ENCODE assay signal across 14 cellular contexts in genomic region chr13:110258876-110259631, GRCh38. TPM values are rescaled to one million over a fixed set of nuclear protein-coding genes. Genes with fewer than 3 reads are reported as not detected.
A peak's percentile ranks its signal among the peaks of the same experiment; 100 is the strongest.
DNase-seq lines count a peak whose midpoint lies in the region; ATAC-seq, FAIRE-seq and TF ChIP-seq lines count a peak whose summit lies in the region.
"Had no signal": no experiment of that assay in that cellular context is flagged by ENCODE, and none has a peak within 500 bp of the region (broad histone marks: within the 10 kb centered on the region; RNA-seq: fewer than 3 reads in every experiment).

No MANE protein-coding gene starts in this region.

- BruUV-seq in endothelial cell of umbilical vein (replicated peaks; lab: Mats Ljungman, UMichigan): no TSS peak

- CTCF ChIA-PET in A549 (lab: Yijun Ruan, JAX): interaction anchor here (1.6 to 2.3 kb wide), 2 partner anchors 8 to 196 kb away, joined by 3 to 4 read pairs; no protein-coding TSS in a partner anchor
- CTCF ChIA-PET in endothelial cell of umbilical vein (lab: Charles Lee): interaction anchor here (0.6 to 3.2 kb wide), 15 partner anchors 8 to 185 kb away, joined by 3 to 30 read pairs (median 3); partner anchors contain the start of genes COL4A1 and COL4A2
- CTCF ChIA-PET in activated CD4-positive, alpha-beta memory T cell treated with anti-CD3 and anti-CD28 coated beads for 36 hours (lab: Charles Lee): no interaction called here

- H3K27me3 Mint-ChIP-seq in osteocyte (ENCODE audit: unreplicated experiment): no peaks in the 10 kb centered on the region
- peaks cover 27% of the 10 kb centered on the region for H3K27me3 Mint-ChIP-seq in activated CD4-positive, alpha-beta memory T cell treated with anti-CD3 and anti-CD28 coated beads for 36 hours

- H3K9ac ChIP-seq in endothelial cell of umbilical vein (replicated peaks; ENCODE audit: extremely low read depth, insufficient read depth, low read length): peak overlapping the region; percentile 42

- 92% methylated on average over 12 of the region's 12 CpGs for WGBS in A549 (ENCODE audit: missing lambda C conversion rate)

- H3K27ac Mint-ChIP-seq in osteocyte (ENCODE audit: unreplicated experiment): peak overlapping the region; percentile 80
- H3K27ac Mint-ChIP-seq in activated CD4-positive, alpha-beta memory T cell treated with anti-CD3 and anti-CD28 coated beads for 36 hours: no peak overlapping the region

- no peaks in the 10 kb centered on the region for H3K9me1 ChIP-seq in endothelial cell of umbilical vein (replicated peaks; ENCODE audit: control insufficient read depth, extremely low read depth, insufficient read depth, low read length)

- H3K4me2 ChIP-seq in A549: no peak overlapping the region
- H3K4me2 ChIP-seq in endothelial cell of umbilical vein (ENCODE audit: insufficient read depth, low read length): peak overlapping the region; percentile 88

- H3K27me3 ChIP-seq in endothelial cell of umbilical vein (ENCODE audit: control insufficient read depth in 2 of 2, insufficient read depth in 2 of 2, low read length in 2 of 2): no peaks in the 10 kb centered on the region

- peak overlapping the region; percentile 19 for H3K4me3 Mint-ChIP-seq in osteocyte (ENCODE audit: unreplicated experiment)
- H3K4me3 Mint-ChIP-seq in activated CD4-positive, alpha-beta memory T cell treated with anti-CD3 and anti-CD28 coated beads for 36 hours: no peak overlapping the region
- H3K4me3 Mint-ChIP-seq: nephron had no signal

- H3K9me3 Mint-ChIP-seq in osteocyte (ENCODE audit: unreplicated experiment): no peaks in the 10 kb centered on the region
- H3K9me3 Mint-ChIP-seq in activated CD4-positive, alpha-beta memory T cell treated with anti-CD3 and anti-CD28 coated beads for 36 hours: peaks cover 6% of the 10 kb centered on the region

- H3K4me1 Mint-ChIP-seq in osteocyte (ENCODE audit: unreplicated experiment): peaks cover 81% of the 10 kb centered on the region
- no peaks in the 10 kb centered on the region for H3K4me1 Mint-ChIP-seq in activated CD4-positive, alpha-beta memory T cell treated with anti-CD3 and anti-CD28 coated beads for 36 hours (ENCODE audit: low read depth)

- H3K9me3 ChIP-seq in A549: no peaks in the 10 kb centered on the region
- no peaks in the 10 kb centered on the region for H3K9me3 ChIP-seq in endothelial cell of umbilical vein (replicated peaks; ENCODE audit: control insufficient read depth, insufficient read depth, low read length)

- H2AFZ ChIP-seq in endothelial cell of umbilical vein (ENCODE audit: low read depth, low read length): no peak overlapping the region

- POLR2A ChIA-PET in A549 (lab: Yijun Ruan, JAX): no interaction called here
- POLR2A ChIA-PET in endothelial cell of umbilical vein (lab: Charles Lee): interaction anchor here (1.0 kb wide), 1 partner anchor 40 kb away, joined by 3 read pairs; no protein-coding TSS in a partner anchor
- POLR2A ChIA-PET in activated CD4-positive, alpha-beta memory T cell treated with anti-CD3 and anti-CD28 coated beads for 36 hours (lab: Charles Lee): no interaction called here

- DNase-seq in A549 (ENCODE audit: low read depth in 1 of 2, low spot score in 1 of 2): no peak
- peak; percentile 25 for DNase-seq in RKO (ENCODE audit: low spot score)
- DNase-seq in endothelial cell of umbilical vein (ENCODE audit: low read depth, low spot score): peak; percentile 92
- DNase-seq in osteocyte (ENCODE audit: extremely low spot score, unreplicated experiment): peak; percentile 49
- DNase-seq in activated CD4-positive, alpha-beta memory T cell treated with anti-CD3 and anti-CD28 coated beads for 36 hours: no peak
- DNase-seq: activated CD4-positive, alpha-beta T cell treated with anti-CD3 and anti-CD28 coated beads for 1 hour; amygdala; DMS153; left colon; NCI-H1105 treated with DMSO at 0.1 percent for 48 hours had no signal

- peaks cover 17% of the 10 kb centered on the region for H3K36me3 Mint-ChIP-seq in osteocyte (ENCODE audit: unreplicated experiment)
- H3K36me3 Mint-ChIP-seq in activated CD4-positive, alpha-beta memory T cell treated with anti-CD3 and anti-CD28 coated beads for 36 hours: no peaks in the 10 kb centered on the region

- H3K4me1 ChIP-seq in A549 (peaks cover 21% of the 10 kb centered on the region), endothelial cell of umbilical vein (ENCODE audit: control insufficient read depth, extremely low read depth, insufficient read depth, low read length) (peaks cover 57% of the 10 kb centered on the region)

- no peak for TF ChIP-seq EP300 in A549 (IDR thresholded peaks at IDR 0.05)

- no peak for TF ChIP-seq CTCF in A549 (IDR thresholded peaks at IDR 0.05)
- TF ChIP-seq CTCF in endothelial cell of umbilical vein (IDR thresholded peaks at IDR 0.05; ENCODE audit: extremely low read depth in 1 of 2, insufficient read depth in 1 of 2, low read depth in 1 of 2, low read length in 2 of 2): no peak
- no peak for TF ChIP-seq CTCF in osteocyte (IDR thresholded peaks at IDR 0.05)

- intact Hi-C loops in endothelial cell of umbilical vein (cut with micrococcal nuclease): loop anchor here (1.0 to 2.0 kb wide), 8 partner anchors 9 to 150 kb away; partner anchors contain the start of genes COL4A1 and COL4A2
- intact Hi-C loops in activated CD4-positive, alpha-beta memory T cell treated with anti-CD3 and anti-CD28 coated beads for 36 hours (cut with micrococcal nuclease): no loop called here

- peaks cover 45% of the 10 kb centered on the region for H3K79me2 ChIP-seq in endothelial cell of umbilical vein (ENCODE audit: control insufficient read depth, insufficient read depth, low read length)

- ATAC-seq in A549 (no peak), GM19328 (IDR thresholded peaks at IDR 0.05; ENCODE audit: unreplicated experiment) (no peak), HG02938 (IDR thresholded peaks at IDR 0.05; ENCODE audit: unreplicated experiment) (no peak), HG03565 (IDR thresholded peaks at IDR 0.05; ENCODE audit: unreplicated experiment) (no peak)
- ATAC-seq: left colon had no signal

- peaks cover 2 to 3% of the 10 kb centered on the region in 2 experiments for H3K36me3 ChIP-seq in endothelial cell of umbilical vein (ENCODE audit: control insufficient read depth in 2 of 2, extremely low read depth in 1 of 2, insufficient read depth in 2 of 2, low read length in 2 of 2)

- H3K4me3 ChIP-seq in A549 (no peak overlapping the region), endothelial cell of umbilical vein (replicated peaks in 1 of 3; ENCODE audit: insufficient read depth in 1 of 3, low read depth in 1 of 3, low read length in 3 of 3) (peak overlapping the region in 1 of 3 experiments; percentile 28)

- TF ChIP-seq RAD21 in A549 (conservative IDR thresholded peaks at IDR 0.05 in 1 of 2, IDR thresholded peaks at IDR 0.05 in 1 of 2): no peak

- TF ChIP-seq POLR2A in A549 (IDR thresholded peaks at IDR 0.05; ENCODE audit: low read length) (no peak), endothelial cell of umbilical vein (IDR thresholded peaks at IDR 0.05; ENCODE audit: low read depth, low read length) (peak; percentile 19)

- no peaks in the 10 kb centered on the region for H4K20me1 ChIP-seq in endothelial cell of umbilical vein (replicated peaks; ENCODE audit: control insufficient read depth, extremely low read depth, insufficient read depth, low read length)

- H3K27ac ChIP-seq in A549 (no peak overlapping the region), endothelial cell of umbilical vein (ENCODE audit: insufficient read depth, low read depth, low read length) (peak overlapping the region; percentile 77)

- dilution Hi-C loops in endothelial cell of umbilical vein (cut with MboI; ENCODE audit: extremely low pct_ligation_motif_present, low sequenced_read_pairs): no loop called here

- FAIRE-seq in A549 (lab: Jason Lieb, UNC) (no peak), endothelial cell of umbilical vein (lab: Jason Lieb, UNC) (peak; percentile 96)

TF ChIP-seq in A549, 52 proteins besides CTCF, POLR2A, EP300 and RAD21 (continues in another document):
- no peak for TF ChIP-seq MYC (IDR thresholded peaks at IDR 0.05; ENCODE audit: borderline replicate concordance, low read length)

RNA-seq across cellular contexts. Expression of gene COL4A1, which starts 47.9 kb away (rescaled TPM):
- polyA plus RNA-seq in A549 (2011; rRNA removed) (23.8 and 24.3 TPM in 2 replicates), A549 (2017; fragmentation: RNase III; extraction: RNeasy Plus Mini Kit Qiagen cat#74134 plus additional on column Dnase treatment) (70.9 to 71.4 TPM (median 71.3 TPM) in 3 replicates), endothelial cell of umbilical vein (379 and 384 TPM in 2 replicates)
- 12.5 and 16.6 TPM in 2 replicates for polyA plus RNA-seq in A549 (2012; cell fraction: cytosol; rRNA removed)
- polyA plus RNA-seq in A549 (2012; cell fraction: nucleus; rRNA removed): 47.7 and 57.6 TPM in 2 replicates
- 32.9 and 42.4 TPM in 2 replicates for polyA minus RNA-seq in A549 (2011; rRNA and poly(A)+ RNA removed)
- total RNA-seq in endothelial cell of umbilical vein (1,119 and 1,341 TPM in 2 replicates), osteocyte (3,181 and 3,589 TPM in 2 replicates)
- polyA plus RNA-seq in endothelial cell of umbilical vein (2011; cell fraction: cytosol; rRNA removed): 305 and 353 TPM in 2 replicates
- 509 and 510 TPM in 2 replicates for polyA plus RNA-seq in endothelial cell of umbilical vein (2011; cell fraction: nucleus; rRNA removed)
- polyA plus RNA-seq in endothelial cell of umbilical vein (2012): 493 and 639 TPM in 2 replicates
- 611 and 680 TPM in 2 replicates for polyA minus RNA-seq in endothelial cell of umbilical vein
- 2.3 TPM for polyA minus RNA-seq in endothelial cell of umbilical vein (2011; cell fraction: cytosol; rRNA and poly(A)+ RNA removed)
- polyA minus RNA-seq in endothelial cell of umbilical vein (2011; cell fraction: nucleus; rRNA and poly(A)+ RNA removed): 490 and 493 TPM in 2 replicates
- not detected for total RNA-seq in activated CD4-positive, alpha-beta memory T cell treated with anti-CD3 and anti-CD28 coated beads for 36 hours

RNA-seq across cellular contexts. Expression of gene COL4A2, which starts 48.0 kb away (rescaled TPM):
- 36.2 and 46.9 TPM in 2 replicates for polyA plus RNA-seq in A549 (2011; rRNA removed)
- polyA plus RNA-seq in A549 (2012; cell fraction: cytosol; rRNA removed): 54.3 and 88.3 TPM in 2 replicates
- 415 and 541 TPM in 2 replicates for polyA plus RNA-seq in A549 (2012; cell fraction: nucleus; rRNA removed)
- polyA plus RNA-seq in A549 (2017; fragmentation: RNase III; extraction: RNeasy Plus Mini Kit Qiagen cat#74134 plus additional on column Dnase treatment): 112 to 122 TPM (median 119 TPM) in 3 replicates
- 56.5 and 110 TPM in 2 replicates for polyA minus RNA-seq in A549 (2011; rRNA and poly(A)+ RNA removed)
- 792 and 935 TPM in 2 replicates for total RNA-seq in endothelial cell of umbilical vein
- polyA plus RNA-seq in endothelial cell of umbilical vein: 940 and 1,366 TPM in 2 replicates
- polyA plus RNA-seq in endothelial cell of umbilical vein (2011; cell fraction: cytosol; rRNA removed): 563 and 570 TPM in 2 replicates
- 716 and 1,073 TPM in 2 replicates for polyA plus RNA-seq in endothelial cell of umbilical vein (2011; cell fraction: nucleus; rRNA removed)
- 398 and 736 TPM in 2 replicates for polyA plus RNA-seq in endothelial cell of umbilical vein (2012)
- 769 and 809 TPM in 2 replicates for polyA minus RNA-seq in endothelial cell of umbilical vein
- polyA minus RNA-seq in endothelial cell of umbilical vein (2011; cell fraction: cytosol; rRNA and poly(A)+ RNA removed): 4.8 TPM
- 669 and 809 TPM in 2 replicates for polyA minus RNA-seq in endothelial cell of umbilical vein (2011; cell fraction: nucleus; rRNA and poly(A)+ RNA removed)
- total RNA-seq in osteocyte: 2,001 and 2,067 TPM in 2 replicates
- total RNA-seq in activated CD4-positive, alpha-beta memory T cell treated with anti-CD3 and anti-CD28 coated beads for 36 hours: not detected

Comparison
In these comparisons a context has a peak if more than half of its experiments do, and no peak if none do; other contexts are left out.
1. DNase-seq: peak in RKO (single experiment), endothelial cell of umbilical vein (single experiment) and osteocyte (single experiment); none in A549 (0 of 2) and activated CD4-positive, alpha-beta memory T cell treated with anti-CD3 and anti-CD28 coated beads for 36 hours (single experiment).
2. RNA of gene COL4A1, which starts 47.9 kb away (total RNA-seq): 3,181 to 3,589 TPM in osteocyte and 1,119 to 1,341 TPM in endothelial cell of umbilical vein; not detected in activated CD4-positive, alpha-beta memory T cell treated with anti-CD3 and anti-CD28 coated beads for 36 hours; every median in the first group is over 1,000 times any median in the second.
3. RNA of gene COL4A2, which starts 48.0 kb away (total RNA-seq): 2,001 to 2,067 TPM in osteocyte and 792 to 935 TPM in endothelial cell of umbilical vein; not detected in activated CD4-positive, alpha-beta memory T cell treated with anti-CD3 and anti-CD28 coated beads for 36 hours; every median in the first group is over 100 times any median in the second.